Comparison of ENCODE assay signal across 24 cellular contexts in genomic region chr14:39555749-39556148, GRCh38.
"Had no signal": no experiment of that assay in that cellular context is flagged by ENCODE, and none has a peak within 500 bp of the region (broad histone marks: within the 10 kb centered on the region; RNA-seq: fewer than 3 reads in every experiment).

No MANE protein-coding gene starts in this region.

- H3K36me3 Mint-ChIP-seq: activated CD8-positive, alpha-beta memory T cell treated with anti-CD3 and anti-CD28 coated beads, Interleukin-2, amount 10 ng/mL, durations not matched to agents 7 days and 5 days had no signal

- H3K4me1 Mint-ChIP-seq: activated CD8-positive, alpha-beta memory T cell treated with anti-CD3 and anti-CD28 coated beads, Interleukin-2, amount 10 ng/mL, durations not matched to agents 7 days and 5 days; activated naive CD4-positive, alpha-beta T cell treated with anti-CD3 and anti-CD28 coated beads, Interleukin-2, amount 50 U/mL, for 24 hours had no signal

- H3K4me1 ChIP-seq: ascending aorta, body of pancreas, Peyer's patch had no signal

- ATAC-seq: activated CD8-positive, alpha-beta memory T cell treated with anti-CD3 and anti-CD28 coated beads, Interleukin-2, amount 10 ng/mL, durations not matched to agents 7 days and 5 days; body of pancreas; K562 had no signal

- H3K4me3 Mint-ChIP-seq: activated CD8-positive, alpha-beta memory T cell treated with anti-CD3 and anti-CD28 coated beads, Interleukin-2, amount 10 ng/mL, durations not matched to agents 7 days and 5 days; activated naive CD4-positive, alpha-beta T cell treated with anti-CD3 and anti-CD28 coated beads, Interleukin-2, amount 50 U/mL, for 24 hours; activated T-cell treated with anti-CD3 and anti-CD28 coated beads, Interleukin-2, amount 50 U/mL, for 24 hours; activated T-helper 1 cell treated with anti-CD3 and anti-CD28 coated beads, Interleukin-12 subunit alpha, Interleukin-12 subunit beta, Interleukin-2, Interleukin-4 antibody, amounts not matched to agents 30 ng/mL and 10 ng/mL and 1 ng/mL, durations not matched to agents 14 hours and 24 hours and 36 hours; T-helper 1 cell treated with Interleukin-12 subunit alpha and Interleukin-12 subunit beta and Interleukin-4 antibody, amounts not matched to agents 30 μg/mL and 1 μg/mL, for 36 hours had no signal

- H3K27me3 Mint-ChIP-seq: activated CD8-positive, alpha-beta memory T cell treated with anti-CD3 and anti-CD28 coated beads, Interleukin-2, amount 10 ng/mL, durations not matched to agents 7 days and 5 days; activated naive CD4-positive, alpha-beta T cell treated with anti-CD3 and anti-CD28 coated beads, Interleukin-2, amount 50 U/mL, for 24 hours; activated T-cell treated with anti-CD3 and anti-CD28 coated beads, Interleukin-2, amount 50 U/mL, for 24 hours had no signal

- H3K36me3 ChIP-seq: ascending aorta, Peyer's patch had no signal

- H3K27ac ChIP-seq: body of pancreas, Peyer's patch, RWPE1 had no signal

- H3K4me3 ChIP-seq: ascending aorta, body of pancreas, K562, Peyer's patch had no signal

- H3K27ac Mint-ChIP-seq: activated CD8-positive, alpha-beta memory T cell treated with anti-CD3 and anti-CD28 coated beads, Interleukin-2, amount 10 ng/mL, durations not matched to agents 7 days and 5 days; activated naive CD4-positive, alpha-beta T cell treated with anti-CD3 and anti-CD28 coated beads, Interleukin-2, amount 50 U/mL, for 24 hours; activated T-cell treated with anti-CD3 and anti-CD28 coated beads, Interleukin-2, amount 50 U/mL, for 24 hours; activated T-helper 1 cell treated with anti-CD3 and anti-CD28 coated beads, Interleukin-12 subunit alpha, Interleukin-12 subunit beta, Interleukin-2, Interleukin-4 antibody, amounts not matched to agents 30 ng/mL and 10 ng/mL and 1 ng/mL, durations not matched to agents 14 hours and 24 hours and 36 hours; T-helper 1 cell treated with Interleukin-12 subunit alpha and Interleukin-12 subunit beta and Interleukin-4 antibody, amounts not matched to agents 30 μg/mL and 1 μg/mL, for 36 hours had no signal

- FAIRE-seq: K562 had no signal

- DNase-seq: activated CD4-positive, alpha-beta T cell treated with anti-CD3 and anti-CD28 coated beads for 48 hours; activated CD4-positive, alpha-beta T cell treated with anti-CD3 and anti-CD28 coated beads, Interleukin-2, amount 50 U/mL, for 4 hours; activated CD4-positive, CD25-positive, alpha-beta regulatory T cell treated with anti-CD3 and anti-CD28 coated beads, Interleukin-2, amount 50 U/mL, for 72 hours; activated CD8-positive, alpha-beta memory T cell treated with anti-CD3 and anti-CD28 coated beads, Interleukin-2, amount 10 ng/mL, durations not matched to agents 7 days and 5 days; activated effector memory CD4-positive, alpha-beta T cell treated with Interleukin-2 at 50 U/mL for 16 hours; activated naive CD4-positive, alpha-beta T cell; activated T-cell treated with anti-CD3 and anti-CD28 coated beads, Interleukin-2, amount 50 U/mL, for 24 hours; body of pancreas; Karpas-422; MM.1S; NCI-H1105; NCI-H1436; NCI-H1694 treated with DMSO at 0.1 percent for 48 hours; NCI-H2029 treated with DMSO at 0.1 percent for 48 hours; NCI-H345; NCI-H524; Peyer's patch; SHP77 treated with DMSO at 0.1 percent for 48 hours had no signal

- H3K27me3 ChIP-seq: ascending aorta, body of pancreas, Peyer's patch had no signal
